26 cellular contexts compared by ENCODE assay signal in genomic region chr9:131959887-131960286, GRCh38.
"Had no signal": no experiment of that assay in that cellular context is flagged by ENCODE, and none has a peak within 500 bp of the region (broad histone marks: within the 10 kb centered on the region; RNA-seq: fewer than 3 reads in every experiment).

No MANE protein-coding gene starts in this region.

- H3K4me1 ChIP-seq: ascending aorta had no signal

- ATAC-seq: activated CD8-positive, alpha-beta memory T cell treated with anti-CD3 and anti-CD28 coated beads, Interleukin-2, amount 10 ng/mL, durations not matched to agents 7 days and 5 days; activated CD8-positive, alpha-beta T cell treated with anti-CD3 and anti-CD28 coated beads, Interleukin-2, amount 10 ng/mL, durations not matched to agents 7 days and 5 days; gastroesophageal sphincter had no signal

- H3K4me3 Mint-ChIP-seq: activated CD4-positive, alpha-beta memory T cell treated with anti-CD3 and anti-CD28 coated beads for 36 hours; activated CD4-positive, alpha-beta T cell treated with anti-CD3 and anti-CD28 coated beads for 36 hours; activated CD4-positive, alpha-beta T cell treated with anti-CD3 and anti-CD28 coated beads, Interleukin-2, amount 10 ng/mL, durations not matched to agents 24 days and 14 days; activated CD8-positive, alpha-beta memory T cell treated with anti-CD3 and anti-CD28 coated beads, Interleukin-2, amount 10 ng/mL, durations not matched to agents 7 days and 5 days; activated CD8-positive, alpha-beta T cell treated with anti-CD3 and anti-CD28 coated beads, Interleukin-2, amount 10 ng/mL, durations not matched to agents 7 days and 5 days; activated naive CD4-positive, alpha-beta T cell treated with anti-CD3 and anti-CD28 coated beads, Interleukin-2, amount 10 ng/mL, durations not matched to agents 7 days and 5 days; activated naive CD8-positive, alpha-beta T cell treated with anti-CD3 and anti-CD28 coated beads, Interleukin-2, amount 10 ng/mL, durations not matched to agents 7 days and 5 days; activated T-helper 1 cell treated with anti-CD3 and anti-CD28 coated beads, Interleukin-12 subunit alpha, Interleukin-12 subunit beta, Interleukin-2, Interleukin-4 antibody, amounts not matched to agents 30 ng/mL and 10 ng/mL and 1 ng/mL, durations not matched to agents 14 hours and 24 hours and 36 hours had no signal

- H3K4me3 ChIP-seq: ascending aorta, esophagus squamous epithelium, gastroesophageal sphincter had no signal

- H3K27me3 ChIP-seq: ascending aorta, brain microvascular endothelial cell, esophagus squamous epithelium, gastroesophageal sphincter had no signal

- H3K4me1 Mint-ChIP-seq: activated CD4-positive, alpha-beta T cell treated with anti-CD3 and anti-CD28 coated beads for 36 hours; activated CD4-positive, alpha-beta T cell treated with anti-CD3 and anti-CD28 coated beads, Interleukin-2, amount 10 ng/mL, durations not matched to agents 24 days and 14 days; activated CD8-positive, alpha-beta memory T cell treated with anti-CD3 and anti-CD28 coated beads, Interleukin-2, amount 10 ng/mL, durations not matched to agents 7 days and 5 days; activated naive CD4-positive, alpha-beta T cell treated with anti-CD3 and anti-CD28 coated beads, Interleukin-2, amount 10 ng/mL, durations not matched to agents 7 days and 5 days; activated naive CD8-positive, alpha-beta T cell treated with anti-CD3 and anti-CD28 coated beads, Interleukin-2, amount 10 ng/mL, durations not matched to agents 7 days and 5 days had no signal

- H3K9me3 Mint-ChIP-seq: activated CD4-positive, alpha-beta memory T cell treated with anti-CD3 and anti-CD28 coated beads for 36 hours; activated naive CD4-positive, alpha-beta T cell treated with anti-CD3 and anti-CD28 coated beads, Interleukin-2, amount 10 ng/mL, durations not matched to agents 7 days and 5 days; activated T-helper 1 cell treated with anti-CD3 and anti-CD28 coated beads, Interleukin-12 subunit alpha, Interleukin-12 subunit beta, Interleukin-2, Interleukin-4 antibody, amounts not matched to agents 30 ng/mL and 10 ng/mL and 1 ng/mL, durations not matched to agents 14 hours and 24 hours and 36 hours; activated T-helper 2 cell treated with anti-CD3 and anti-CD28 coated beads, Interferon-gamma antibody, Interleukin-2, Interleukin-4, amounts not matched to agents 10 μg/mL and 5 μg/mL and 100 μg/mL, durations not matched to agents 14 hours and 24 hours and 36 hours had no signal

- H3K27ac ChIP-seq: ascending aorta, brain microvascular endothelial cell, esophagus squamous epithelium, gastroesophageal sphincter had no signal

- DNase-seq: activated CD4-positive, alpha-beta memory T cell treated with anti-CD3 and anti-CD28 coated beads for 36 hours; activated CD4-positive, alpha-beta T cell treated with anti-CD3 and anti-CD28 coated beads for 36 hours; activated CD4-positive, alpha-beta T cell treated with anti-CD3 and anti-CD28 coated beads, Interleukin-2, amount 10 ng/mL, durations not matched to agents 24 days and 14 days; activated CD4-positive, CD25-positive, alpha-beta regulatory T cell; activated CD4-positive, CD25-positive, alpha-beta regulatory T cell treated with anti-CD3 and anti-CD28 coated beads, Interleukin-2, amount 50 U/mL, for 72 hours; activated CD8-positive, alpha-beta memory T cell treated with anti-CD3 and anti-CD28 coated beads, Interleukin-2, amount 10 ng/mL, durations not matched to agents 7 days and 5 days; activated CD8-positive, alpha-beta memory T cell treated with anti-CD3 and anti-CD28 coated beads, Interleukin-2, amount 50 U/mL, for 4 hours; activated CD8-positive, alpha-beta T cell treated with anti-CD3 and anti-CD28 coated beads, Interleukin-2, amount 10 ng/mL, durations not matched to agents 7 days and 5 days; activated gamma-delta T cell; activated naive CD4-positive, alpha-beta T cell; activated naive CD4-positive, alpha-beta T cell treated with anti-CD3 and anti-CD28 coated beads, Interleukin-2, amount 10 ng/mL, durations not matched to agents 7 days and 5 days; activated naive CD8-positive, alpha-beta T cell treated with anti-CD3 and anti-CD28 coated beads, Interleukin-2, amount 10 ng/mL, durations not matched to agents 7 days and 5 days; activated T-cell treated with anti-CD3 and anti-CD28 coated beads, Interleukin-2, amount 50 U/mL, for 1 hour; activated T-cell treated with anti-CD3 and anti-CD28 coated beads, Interleukin-2, amount 50 U/mL, for 48 hours; brain microvascular endothelial cell; cortex of kidney; dermis blood vessel endothelial cell; effector CD8-positive, alpha-beta T cell; esophagus squamous epithelium; foreskin melanocyte; T-helper 2 cell had no signal

- H3K27ac Mint-ChIP-seq: activated CD4-positive, alpha-beta memory T cell treated with anti-CD3 and anti-CD28 coated beads for 36 hours; activated CD4-positive, alpha-beta T cell treated with anti-CD3 and anti-CD28 coated beads for 36 hours; activated CD4-positive, alpha-beta T cell treated with anti-CD3 and anti-CD28 coated beads, Interleukin-2, amount 10 ng/mL, durations not matched to agents 24 days and 14 days; activated CD8-positive, alpha-beta memory T cell treated with anti-CD3 and anti-CD28 coated beads, Interleukin-2, amount 10 ng/mL, durations not matched to agents 7 days and 5 days; activated CD8-positive, alpha-beta T cell treated with anti-CD3 and anti-CD28 coated beads, Interleukin-2, amount 10 ng/mL, durations not matched to agents 7 days and 5 days; activated naive CD4-positive, alpha-beta T cell treated with anti-CD3 and anti-CD28 coated beads, Interleukin-2, amount 10 ng/mL, durations not matched to agents 7 days and 5 days; activated naive CD4-positive, alpha-beta T cell treated with anti-CD3 and anti-CD28 coated beads, Interleukin-2, amount 50 U/mL, for 72 hours; activated naive CD8-positive, alpha-beta T cell treated with anti-CD3 and anti-CD28 coated beads, Interleukin-2, amount 10 ng/mL, durations not matched to agents 7 days and 5 days; activated T-helper 1 cell treated with anti-CD3 and anti-CD28 coated beads, Interleukin-12 subunit alpha, Interleukin-12 subunit beta, Interleukin-2, Interleukin-4 antibody, amounts not matched to agents 30 ng/mL and 10 ng/mL and 1 ng/mL, durations not matched to agents 14 hours and 24 hours and 36 hours; activated T-helper 2 cell treated with anti-CD3 and anti-CD28 coated beads, Interferon-gamma antibody, Interleukin-2, Interleukin-4, amounts not matched to agents 10 μg/mL and 5 μg/mL and 100 μg/mL, durations not matched to agents 14 hours and 24 hours and 36 hours had no signal

- H3K9me3 ChIP-seq: ascending aorta, esophagus squamous epithelium, gastroesophageal sphincter had no signal

- H3K36me3 Mint-ChIP-seq: activated naive CD4-positive, alpha-beta T cell treated with anti-CD3 and anti-CD28 coated beads, Interleukin-2, amount 50 U/mL, for 72 hours had no signal

- H3K27me3 Mint-ChIP-seq: activated CD4-positive, alpha-beta memory T cell treated with anti-CD3 and anti-CD28 coated beads for 36 hours; activated CD4-positive, alpha-beta T cell treated with anti-CD3 and anti-CD28 coated beads for 36 hours; activated CD4-positive, alpha-beta T cell treated with anti-CD3 and anti-CD28 coated beads, Interleukin-2, amount 10 ng/mL, durations not matched to agents 24 days and 14 days; activated CD8-positive, alpha-beta memory T cell treated with anti-CD3 and anti-CD28 coated beads, Interleukin-2, amount 10 ng/mL, durations not matched to agents 7 days and 5 days; activated naive CD4-positive, alpha-beta T cell treated with anti-CD3 and anti-CD28 coated beads, Interleukin-2, amount 10 ng/mL, durations not matched to agents 7 days and 5 days; activated naive CD8-positive, alpha-beta T cell treated with anti-CD3 and anti-CD28 coated beads, Interleukin-2, amount 10 ng/mL, durations not matched to agents 7 days and 5 days had no signal

- H3K36me3 ChIP-seq: brain microvascular endothelial cell, esophagus squamous epithelium had no signal
